Comparison of ENCODE assay signal across 8 cellular contexts in the genomic region with DNA sequence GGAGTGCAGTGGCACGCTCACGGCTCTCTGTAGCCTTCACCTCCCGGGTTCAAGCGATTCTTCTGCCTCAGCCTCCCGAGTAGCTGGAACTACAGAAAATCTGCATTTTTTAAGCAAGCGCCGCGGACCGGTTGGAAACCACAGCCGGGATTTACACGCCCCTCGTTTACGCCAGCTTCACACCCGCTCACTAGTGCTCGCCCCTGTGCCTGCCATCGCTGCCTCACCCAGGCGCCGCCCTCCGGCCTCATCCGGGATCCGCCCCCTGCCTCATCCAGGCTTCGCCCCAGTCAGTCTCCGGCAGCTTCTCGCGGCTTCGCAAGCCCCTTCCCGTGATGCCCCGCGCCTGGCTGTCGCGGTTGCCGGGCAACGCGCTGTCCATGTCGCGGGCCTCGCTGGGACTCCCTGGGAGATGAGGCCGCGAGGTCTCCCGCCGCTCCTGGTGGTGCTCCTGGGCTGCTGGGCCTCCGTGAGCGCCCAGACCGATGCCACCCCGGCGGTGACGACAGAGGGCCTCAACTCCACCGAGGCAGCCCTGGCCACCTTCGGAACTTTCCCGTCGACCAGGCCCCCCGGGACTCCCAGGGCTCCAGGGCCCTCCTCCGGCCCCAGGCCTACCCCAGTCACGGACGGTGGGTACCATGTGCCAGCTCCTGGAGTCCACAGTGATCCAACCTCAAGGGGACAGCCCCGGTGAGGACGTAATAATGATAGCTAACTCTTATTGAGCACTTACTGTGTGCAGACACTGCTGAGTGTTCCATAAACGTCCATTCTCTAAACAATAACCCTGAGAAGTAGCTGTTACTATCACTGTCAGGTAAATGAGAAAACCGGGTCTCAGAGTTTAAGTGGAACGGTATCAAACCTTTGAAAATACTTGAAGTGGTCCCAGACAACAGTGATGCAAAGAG. TPM values are rescaled to one million over a fixed set of nuclear protein-coding genes. Genes with fewer than 3 reads are reported as not detected.
DNase-seq lines count a peak whose midpoint lies in the region; ATAC-seq and TF ChIP-seq lines count a peak whose summit lies in the region.

A gene (plus strand): TSS at position 359 of the 914 bp plus-strand sequence. CDS start 54 bp downstream, at position 413.

- peak within 1 kb of the TSS; percentile 97 for H2AFZ ChIP-seq in smooth muscle cell (ENCODE audit: low read depth)

- peak within 1 kb of the TSS; percentile 64 for H3K4me3 ChIP-seq in smooth muscle cell

- DNase-seq in AG08396 (ENCODE audit: low spot score), result peak; percentile 99
- DNase-seq in NCI-H226, result peak; percentile 92
- DNase-seq in activated CD4-positive, CD25-positive, alpha-beta regulatory T cell (lab: John Stamatoyannopoulos, UW), result peak; percentile 89 to 94 (median 92)
- DNase-seq in caudate nucleus (lab: John Stamatoyannopoulos, UW), result peak; percentile 35 to 98 (median 95)
- peak; percentile 100 for DNase-seq in iPS-NIHi7 (ENCODE audit: extremely low spot score)
- peak; percentile 89 for DNase-seq in smooth muscle cell (lab: John Stamatoyannopoulos, UW; ENCODE audit: unreplicated experiment)

- peak within 1 kb of the TSS; percentile 85 for H3K9ac ChIP-seq in smooth muscle cell (ENCODE audit: low read depth)

- H3K36me3 ChIP-seq in smooth muscle cell (ENCODE audit: low read depth), result no peaks in the 10 kb centered on the region

- H4K20me1 ChIP-seq in smooth muscle cell (ENCODE audit: low read depth), result no peaks in the 10 kb centered on the region

- no peaks in the 10 kb centered on the region for H3F3A ChIP-seq in smooth muscle cell (ENCODE audit: low read depth)

- peak within 1 kb of the TSS; percentile 84 for H3K27ac ChIP-seq in caudate nucleus (ENCODE audit: low read depth, low read length)
- H3K27ac ChIP-seq in smooth muscle cell (ENCODE audit: low read depth), result peak within 1 kb of the TSS; percentile 44

- peak within 1 kb of the TSS; percentile 96 for H3K4me2 ChIP-seq in smooth muscle cell

- ATAC-seq in HG03196 (IDR thresholded peaks at IDR 0.05; ENCODE audit: unreplicated experiment), result peak; percentile 94

- in situ Hi-C loops in GM18951 (cut with MboI; ENCODE audit: low sequenced_read_pairs, unreplicated experiment), result loop anchor here (10.0 kb wide), 1 partner anchor 81 kb away; no protein-coding TSS in a partner anchor

- no peaks in the 10 kb centered on the region for H3K9me3 ChIP-seq in smooth muscle cell (replicated peaks; ENCODE audit: low read depth)

- no peaks in the 10 kb centered on the region for H3K27me3 ChIP-seq in smooth muscle cell (ENCODE audit: low read depth)

- H3K79me2 ChIP-seq in smooth muscle cell (ENCODE audit: low read depth), result peaks cover 3% of the 10 kb centered on the region

- 6% methylated on average over 54 of the region's 60 CpGs for WGBS in smooth muscle cell (ENCODE audit: low lambda C conversion rate)

- no peak for TF ChIP-seq CTCF in smooth muscle cell (IDR thresholded peaks at IDR 0.05; ENCODE audit: borderline replicate concordance, insufficient read depth, poor library complexity, severe bottlenecking)

- peaks cover 9% of the 10 kb centered on the region for H3K4me1 ChIP-seq in smooth muscle cell (ENCODE audit: low read depth)

- peak; percentile 89 for TF ChIP-seq POLR2A in GM18951 (IDR thresholded peaks at IDR 0.05; ENCODE audit: extremely low read depth, insufficient read depth, insufficient read length)

RNA-seq across cellular contexts. Expression of the gene that starts here (rescaled TPM):
- total RNA-seq in smooth muscle cell, result 26.4 and 28.4 TPM in 2 replicates
- polyA plus RNA-seq in smooth muscle cell, result 22.5 and 26.2 TPM in 2 replicates

Comparison
In these comparisons a context has a peak if more than half of its experiments do, and no peak if none do; other contexts are left out.
1. Peak in every context shown above with its lines: DNase-seq, ATAC-seq, H3K4me3 ChIP-seq and H3K27ac ChIP-seq.